In genomic region chr17:1313270-1314005, GRCh38 we compare ENCODE assay signal across 1 cellular context.
TF ChIP-seq lines count a peak whose summit lies in the region.

No MANE protein-coding gene starts in this region.

TF ChIP-seq in HepG2, 621 proteins besides CTCF, POLR2A, EP300 and RAD21:
- TF ChIP-seq DRAP1 (CRISPR knock-in tag; IDR thresholded peaks at IDR 0.05) (no peak), ZHX1 (CRISPR knock-in tag; IDR thresholded peaks at IDR 0.05; ENCODE audit: low read depth) (no peak), CEBPB (IDR thresholded peaks at IDR 0.05; ENCODE audit: borderline replicate concordance, low read depth, low read length) (peak; percentile 80), ZKSCAN5 (CRISPR knock-in tag; IDR thresholded peaks at IDR 0.05) (peak; percentile 73; the same call in 1 of the 2 replicates), BCL6 (CRISPR knock-in tag; IDR thresholded peaks at IDR 0.05) (0 out of 2 replicates have a peak, but pooled peaks have one; percentile 19), ZNF839 (CRISPR knock-in tag; IDR thresholded peaks at IDR 0.05; ENCODE audit: borderline replicate concordance) (no peak), ZBTB44 (CRISPR knock-in tag; IDR thresholded peaks at IDR 0.05) (no peak), NFYC (CRISPR knock-in tag; IDR thresholded peaks at IDR 0.05) (no peak)
